ENCODE assay signal across 21 cellular contexts in genomic region chr5:6850033-6850432, GRCh38.
"Had no signal": no experiment of that assay in that cellular context is flagged by ENCODE, and none has a peak within 500 bp of the region (broad histone marks: within the 10 kb centered on the region; RNA-seq: fewer than 3 reads in every experiment).

No MANE protein-coding gene starts in this region.

- H3K27ac ChIP-seq: brain microvascular endothelial cell, gastroesophageal sphincter, hepatocyte, left ventricle myocardium inferior, spleen, testis, transverse colon, WERI-Rb-1 had no signal

- H3K4me1 Mint-ChIP-seq: nephron; stimulated activated memory B cell treated with anti-CD40 and anti-IgM and Interleukin-4, amounts not matched to agents 10 μg/mL and 1 μg/mL and 100 μg/mL, for 72 hours had no signal

- H3K4me3 Mint-ChIP-seq: activated naive CD8-positive, alpha-beta T cell; effector memory CD8-positive, alpha-beta T cell; nephron; stimulated activated memory B cell treated with anti-CD40 and anti-IgM and Interleukin-4, amounts not matched to agents 10 μg/mL and 1 μg/mL and 100 μg/mL, for 72 hours; T-helper 1 cell treated with Interleukin-12 subunit alpha and Interleukin-12 subunit beta and Interleukin-4 antibody, amounts not matched to agents 30 μg/mL and 1 μg/mL, for 36 hours had no signal

- H3K4me1 ChIP-seq: gastroesophageal sphincter, left ventricle myocardium inferior, spleen, testis, transverse colon had no signal

- ATAC-seq: gastroesophageal sphincter; stimulated activated memory B cell treated with anti-CD40 and anti-IgM and Interleukin-4, amounts not matched to agents 10 μg/mL and 1 μg/mL and 100 μg/mL, for 72 hours had no signal

- H3K9me3 ChIP-seq: testis had no signal

- H3K27me3 Mint-ChIP-seq: activated naive CD8-positive, alpha-beta T cell; stimulated activated memory B cell treated with anti-CD40 and anti-IgM and Interleukin-4, amounts not matched to agents 10 μg/mL and 1 μg/mL and 100 μg/mL, for 72 hours had no signal

- H3K27ac Mint-ChIP-seq: activated naive CD8-positive, alpha-beta T cell; effector memory CD8-positive, alpha-beta T cell; nephron; stimulated activated memory B cell treated with anti-CD40 and anti-IgM and Interleukin-4, amounts not matched to agents 10 μg/mL and 1 μg/mL and 100 μg/mL, for 72 hours; T-helper 1 cell treated with Interleukin-12 subunit alpha and Interleukin-12 subunit beta and Interleukin-4 antibody, amounts not matched to agents 30 μg/mL and 1 μg/mL, for 36 hours had no signal

- H3K79me2 ChIP-seq: hepatocyte had no signal

- H3K27me3 ChIP-seq: brain microvascular endothelial cell, gastroesophageal sphincter, hepatocyte, spleen, testis, transverse colon had no signal

- H3K4me3 ChIP-seq: gastroesophageal sphincter, hepatocyte, left ventricle myocardium inferior, lung, spleen, testis, transverse colon had no signal

- H3K4me2 ChIP-seq: hepatocyte had no signal

- H2AFZ ChIP-seq: hepatocyte had no signal

- H3K36me3 Mint-ChIP-seq: activated naive CD8-positive, alpha-beta T cell; stimulated activated memory B cell treated with anti-CD40 and anti-IgM and Interleukin-4, amounts not matched to agents 10 μg/mL and 1 μg/mL and 100 μg/mL, for 72 hours had no signal

- H3K9me3 Mint-ChIP-seq: effector memory CD8-positive, alpha-beta T cell had no signal

- DNase-seq: activated effector memory CD4-positive, alpha-beta T cell treated with Interleukin-2 at 50 U/mL for 16 hours; brain microvascular endothelial cell; cortex of kidney; effector memory CD8-positive, alpha-beta T cell; erythroblast; islet precursor cell; left ventricle myocardium inferior; mesendoderm; spleen; SW 1271; T-helper 9 cell; testis; transverse colon; WERI-Rb-1 had no signal
